In genomic region chr12:115599251-115599811, GRCh38 we compare ENCODE assay signal across 1 cellular context.
TF ChIP-seq lines count a peak whose summit lies in the region.

No MANE protein-coding gene starts in this region.

TF ChIP-seq in WTC11, 78 proteins besides CTCF, POLR2A, EP300 and RAD21:
- TF ChIP-seq AFF4 (CRISPR knock-in tag; IDR thresholded peaks at IDR 0.05; ENCODE audit: borderline replicate concordance), result no peak
- no peak for TF ChIP-seq ZBTB21 (CRISPR knock-in tag; IDR thresholded peaks at IDR 0.05; ENCODE audit: borderline replicate concordance)
- no peak for TF ChIP-seq KAT7 (CRISPR knock-in tag; IDR thresholded peaks at IDR 0.05; ENCODE audit: borderline replicate concordance)
- TF ChIP-seq USF2 (CRISPR knock-in tag; IDR thresholded peaks at IDR 0.05), result no peak
- TF ChIP-seq ZNF317 (CRISPR knock-in tag; IDR thresholded peaks at IDR 0.05; ENCODE audit: borderline replicate concordance, low read depth), result no peak
- no peak for TF ChIP-seq SP1 (CRISPR knock-in tag; conservative IDR thresholded peaks at IDR 0.05)
- no peak for TF ChIP-seq ZNF416 (CRISPR knock-in tag; IDR thresholded peaks at IDR 0.05)
- TF ChIP-seq JUN (CRISPR knock-in tag; IDR thresholded peaks at IDR 0.05), result no peak
- TF ChIP-seq MLX (CRISPR knock-in tag; IDR thresholded peaks at IDR 0.05), result no peak
- no peak for TF ChIP-seq EMX1 (CRISPR knock-in tag; IDR thresholded peaks at IDR 0.05)
- no peak for TF ChIP-seq OVOL2 (CRISPR knock-in tag; IDR thresholded peaks at IDR 0.05; ENCODE audit: borderline replicate concordance)
- TF ChIP-seq SMAD3 (CRISPR knock-in tag; IDR thresholded peaks at IDR 0.05; ENCODE audit: borderline replicate concordance), result no peak
- TF ChIP-seq STAT6 (CRISPR knock-in tag; conservative IDR thresholded peaks at IDR 0.05; ENCODE audit: low read depth), result no peak
- TF ChIP-seq PRRX2 (CRISPR knock-in tag; IDR thresholded peaks at IDR 0.05), result no peak
- TF ChIP-seq TEAD1 (CRISPR knock-in tag; IDR thresholded peaks at IDR 0.05), result no peak
- TF ChIP-seq NFYB (CRISPR knock-in tag; conservative IDR thresholded peaks at IDR 0.05; ENCODE audit: low read depth), result no peak
- TF ChIP-seq CREB1 (CRISPR knock-in tag; IDR thresholded peaks at IDR 0.05), result no peak
